In the genomic region with DNA sequence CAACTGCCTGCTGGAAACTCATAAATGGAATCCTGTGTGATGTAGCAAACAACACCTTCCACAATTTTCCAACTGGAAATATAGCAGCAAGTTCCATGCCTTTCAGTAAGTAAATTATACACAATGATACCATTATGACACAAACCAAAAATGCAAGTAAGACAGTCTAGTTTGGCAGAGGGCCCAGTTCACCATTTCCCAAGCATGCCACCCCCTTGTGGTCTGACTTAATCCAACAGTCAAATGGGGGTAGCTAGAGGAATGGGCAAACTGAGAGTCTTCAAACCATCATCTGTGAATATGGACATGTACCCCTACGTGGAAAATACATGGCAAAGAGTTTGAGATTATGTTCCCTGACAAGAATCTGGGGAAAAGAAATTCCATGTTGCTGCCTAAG, we compare ENCODE assay signal across 20 cellular contexts.
DNase-seq lines count a peak whose midpoint lies in the region; ATAC-seq and TF ChIP-seq lines count a peak whose summit lies in the region.
"Had no signal": no experiment of that assay in that cellular context is flagged by ENCODE, and none has a peak within 500 bp of the region (broad histone marks: within the 10 kb centered on the region; RNA-seq: fewer than 3 reads in every experiment).

No MANE protein-coding gene starts in this region.

- TF ChIP-seq POLR2A in breast epithelium (IDR thresholded peaks at IDR 0.05) (no peak), testis (IDR thresholded peaks at IDR 0.05) (no peak)

- H3K36me3 ChIP-seq in breast epithelium (no peaks in the 10 kb centered on the region), testis (ENCODE audit: low read depth, missing control alignments) (no peaks in the 10 kb centered on the region)
- H3K36me3 ChIP-seq: uterus had no signal

- TF ChIP-seq CTCF in MCF 10A (IDR thresholded peaks at IDR 0.05; ENCODE audit: unreplicated experiment) (no peak), breast epithelium (IDR thresholded peaks at IDR 0.05) (no peak), testis (IDR thresholded peaks at IDR 0.05) (no peak)

- H3K9me3 ChIP-seq in breast epithelium = no peaks in the 10 kb centered on the region
- no peaks in the 10 kb centered on the region for H3K9me3 ChIP-seq in testis
- H3K9me3 ChIP-seq: uterus had no signal

- no TSS peak for BruUV-seq in MCF 10A (replicated peaks; lab: Mats Ljungman, UMichigan)

- H3K4me3 ChIP-seq in breast epithelium (no peak overlapping the region), testis (no peak overlapping the region)
- H3K4me3 ChIP-seq: lung, uterus had no signal

- no peaks in the 10 kb centered on the region for H3K36me3 Mint-ChIP-seq in MCF 10A (ENCODE audit: insufficient read depth, unreplicated experiment)
- H3K36me3 Mint-ChIP-seq: CD8-positive, alpha-beta T cell; immature natural killer cell; naive B cell had no signal

- POLR2A ChIA-PET in MCF 10A (lab: Yijun Ruan, JAX) = no interaction called here

- H3K27ac Mint-ChIP-seq in MCF 10A (ENCODE audit: low read depth, unreplicated experiment) = no peak overlapping the region
- H3K27ac Mint-ChIP-seq: activated T-helper 1 cell treated with anti-CD3 and anti-CD28 coated beads, Interleukin-12 subunit alpha, Interleukin-12 subunit beta, Interleukin-2, Interleukin-4 antibody, amounts not matched to agents 30 ng/mL and 10 ng/mL and 1 ng/mL, durations not matched to agents 14 hours and 24 hours and 36 hours; CD8-positive, alpha-beta T cell; immature natural killer cell; naive B cell had no signal

- intact Hi-C loops in MCF 10A (cut with micrococcal nuclease) (no loop called here), breast epithelium (cut with DNase I; ENCODE audit: low total_unique reads) (no loop called here), testis (cut with DNase I; ENCODE audit: low total_unique reads) (no loop called here)

- no peak overlapping the region for H3K4me3 Mint-ChIP-seq in MCF 10A (ENCODE audit: unreplicated experiment)
- H3K4me3 Mint-ChIP-seq: activated T-helper 1 cell treated with anti-CD3 and anti-CD28 coated beads, Interleukin-12 subunit alpha, Interleukin-12 subunit beta, Interleukin-2, Interleukin-4 antibody, amounts not matched to agents 30 ng/mL and 10 ng/mL and 1 ng/mL, durations not matched to agents 14 hours and 24 hours and 36 hours; CD8-positive, alpha-beta T cell; immature natural killer cell; naive B cell had no signal

- H3K9me3 Mint-ChIP-seq in MCF 10A (ENCODE audit: unreplicated experiment) = peaks cover 6% of the 10 kb centered on the region
- H3K9me3 Mint-ChIP-seq: activated T-helper 1 cell treated with anti-CD3 and anti-CD28 coated beads, Interleukin-12 subunit alpha, Interleukin-12 subunit beta, Interleukin-2, Interleukin-4 antibody, amounts not matched to agents 30 ng/mL and 10 ng/mL and 1 ng/mL, durations not matched to agents 14 hours and 24 hours and 36 hours; CD8-positive, alpha-beta T cell had no signal

- DNase-seq in MCF 10A (ENCODE audit: unreplicated experiment) (peak; percentile 20), breast epithelium (ENCODE audit: low spot score in 2 of 2) (no peak), OCI-M1 (lab: John Stamatoyannopoulos, UW) (peak; percentile 29), testis (peak; percentile 36), NOMO-1 treated with DMSO at 0.1 percent for 48 hours (lab: John Stamatoyannopoulos, UW; ENCODE audit: unreplicated experiment) (no peak), 8988T (no peak)
- no peak for DNase-seq in activated CD4-positive, alpha-beta T cell treated with anti-CD3 and anti-CD28 coated beads for 4 hours
- DNase-seq: CD8-positive, alpha-beta T cell; immature natural killer cell; MV-4-11; naive B cell; NCI-H2029 treated with DMSO at 0.1 percent for 48 hours; NCI-H69; Right ventricle myocardium superior; T-helper 2 cell; uterus had no signal

- no peaks in the 10 kb centered on the region for H3K27me3 ChIP-seq in breast epithelium
- no peaks in the 10 kb centered on the region for H3K27me3 ChIP-seq in testis
- H3K27me3 ChIP-seq: uterus had no signal

- H3K4me1 ChIP-seq in breast epithelium = no peaks in the 10 kb centered on the region
- no peaks in the 10 kb centered on the region for H3K4me1 ChIP-seq in testis
- H3K4me1 ChIP-seq: uterus had no signal

- no peaks in the 10 kb centered on the region for H3K4me1 Mint-ChIP-seq in MCF 10A (ENCODE audit: insufficient read depth, unreplicated experiment)
- H3K4me1 Mint-ChIP-seq: immature natural killer cell, naive B cell had no signal

- CTCF ChIA-PET in MCF 10A (lab: Yijun Ruan, JAX) = no interaction called here

- H3K27ac ChIP-seq in breast epithelium (no peak overlapping the region), testis (no peak overlapping the region)
- H3K27ac ChIP-seq: uterus had no signal

- ATAC-seq in HG02642 (IDR thresholded peaks at IDR 0.05; ENCODE audit: poor library complexity, unreplicated experiment) = peak; percentile 58
- ATAC-seq: activated CD4-positive, CD25-positive, alpha-beta regulatory T cell treated with anti-CD3 and anti-CD28 coated beads, Interleukin-2, amount 50 U/mL, for 24 hours; CD8-positive, alpha-beta T cell had no signal

- 72 to 85% methylated on average over 1 of the region's 1 CpG for WGBS in testis, 2 donors

- H3K27me3 Mint-ChIP-seq in MCF 10A (ENCODE audit: insufficient read depth, unreplicated experiment) = no peaks in the 10 kb centered on the region

Comparison
In these comparisons a context has a peak if more than half of its experiments do, and no peak if none do; other contexts are left out.
1. DNase-seq: peak in MCF 10A (single experiment), OCI-M1 (single experiment) and testis (single experiment); none in breast epithelium (0 of 2), NOMO-1 treated with DMSO at 0.1 percent for 48 hours (single experiment), activated CD4-positive, alpha-beta T cell treated with anti-CD3 and anti-CD28 coated beads for 4 hours (0 of 2) and 8988T (single experiment).